Comparison of ENCODE assay signal across 25 cellular contexts in genomic region chr2:158743899-158744298, GRCh38. TPM values are rescaled to one million over a fixed set of nuclear protein-coding genes. Genes with fewer than 3 reads are reported as not detected.
DNase-seq lines count a peak whose midpoint lies in the region; ATAC-seq and TF ChIP-seq lines count a peak whose summit lies in the region.
"Had no signal": no experiment of that assay in that cellular context is flagged by ENCODE, and none has a peak within 500 bp of the region (broad histone marks: within the 10 kb centered on the region; RNA-seq: fewer than 3 reads in every experiment).

No MANE protein-coding gene starts in this region.

- H3K27ac Mint-ChIP-seq in stimulated activated naive CD8-positive, alpha-beta T cell treated with anti-CD3 and anti-CD28 coated beads, Interleukin-15, amount 100 ng/mL, for 72 hours, result peak overlapping the region; percentile 69 to 74
- H3K27ac Mint-ChIP-seq: CD4-positive, alpha-beta T cell; H9 had no signal

- no peak overlapping the region for H3K4me3 ChIP-seq in suprapubic skin
- H3K4me3 ChIP-seq: A549, GM12878 had no signal

- no peak for ATAC-seq in stimulated activated naive CD8-positive, alpha-beta T cell treated with anti-CD3 and anti-CD28 coated beads, Interleukin-15, amount 100 ng/mL, for 72 hours
- no peak for ATAC-seq in stimulated activated naive CD8-positive, alpha-beta T cell treated with anti-CD3 and anti-CD28 coated beads, Interleukin-15, Interleukin-2, amounts not matched to agents 100 U/mL and 50 U/mL, for 24 hours
- ATAC-seq in GM18861 (IDR thresholded peaks at IDR 0.05; ENCODE audit: unreplicated experiment), result no peak
- ATAC-seq: A549, GM12878, PC-3 had no signal

- DNase-seq in stimulated activated naive CD8-positive, alpha-beta T cell treated with anti-CD3 and anti-CD28 coated beads, Interleukin-15, amount 100 ng/mL, for 72 hours, result no peak
- DNase-seq in stimulated activated naive CD8-positive, alpha-beta T cell treated with anti-CD3 and anti-CD28 coated beads, Interleukin-15, Interleukin-2, amounts not matched to agents 100 U/mL and 50 U/mL, for 24 hours, result no peak
- DNase-seq in NOMO-1 treated with dmso at 0.1 percent for 144 hours (lab: John Stamatoyannopoulos, UW; ENCODE audit: unreplicated experiment) (peak; percentile 13), amniotic epithelial cell (ENCODE audit: low read depth) (peak; percentile 29), suprapubic skin (ENCODE audit: low spot score in 2 of 2) (no peak), NCI-H510A treated with DMSO at 0.1 percent for 48 hours (lab: John Stamatoyannopoulos, UW) (no peak)
- no peak for DNase-seq in stimulated activated CD4-positive, alpha-beta T cell treated with anti-CD3 and anti-CD28 coated beads, Interleukin-4, amount 100 ng/mL, for 4 hours
- DNase-seq: CD4-positive, alpha-beta T cell; COR-L47; DND-41; H9; NCI-H1105; NCI-H146; NCI-H2029; NCI-H2227 treated with DMSO at 0.1 percent for 48 hours; NCI-H524; NCI-H82; PC-3; RPMI8226; SHP77 treated with DMSO at 0.1 percent for 48 hours had no signal

- H3K27me3 ChIP-seq in suprapubic skin, result no peaks in the 10 kb centered on the region

- no peak for TF ChIP-seq EP300 in suprapubic skin (IDR thresholded peaks at IDR 0.05)

- H3K4me1 Mint-ChIP-seq in stimulated activated naive CD8-positive, alpha-beta T cell treated with anti-CD3 and anti-CD28 coated beads, Interleukin-15, amount 100 ng/mL, for 72 hours, result peaks cover 18% of the 10 kb centered on the region

- no peaks in the 10 kb centered on the region for H3K9me3 ChIP-seq in suprapubic skin
- H3K9me3 ChIP-seq: A549, SK-N-SH had no signal

- H3K9me3 Mint-ChIP-seq in stimulated activated naive CD8-positive, alpha-beta T cell treated with anti-CD3 and anti-CD28 coated beads, Interleukin-15, amount 100 ng/mL, for 72 hours, result no peaks in the 10 kb centered on the region
- H3K9me3 Mint-ChIP-seq: CD4-positive, alpha-beta T cell; H9 had no signal

- no peak for TF ChIP-seq CTCF in suprapubic skin (IDR thresholded peaks at IDR 0.05)

- H3K36me3 ChIP-seq in suprapubic skin, result no peaks in the 10 kb centered on the region

- TF ChIP-seq POLR2A in suprapubic skin (IDR thresholded peaks at IDR 0.05), result no peak

- H3K4me3 Mint-ChIP-seq in stimulated activated naive CD8-positive, alpha-beta T cell treated with anti-CD3 and anti-CD28 coated beads, Interleukin-15, amount 100 ng/mL, for 72 hours, result no peak overlapping the region
- H3K4me3 Mint-ChIP-seq: CD4-positive, alpha-beta T cell; H9 had no signal

- H3K4me1 ChIP-seq in suprapubic skin, result peaks cover 5% of the 10 kb centered on the region
- H3K4me1 ChIP-seq: A549 had no signal

- H3K27me3 Mint-ChIP-seq in stimulated activated naive CD8-positive, alpha-beta T cell treated with anti-CD3 and anti-CD28 coated beads, Interleukin-15, amount 100 ng/mL, for 72 hours, result peaks cover 44% of the 10 kb centered on the region

- H3K27ac ChIP-seq in suprapubic skin, result peak overlapping the region; percentile 0
- H3K27ac ChIP-seq: A549 had no signal

RNA-seq across cellular contexts. Expression of gene DAPL1, which starts 51.2 kb away (rescaled TPM):
- total RNA-seq in suprapubic skin, result 100 to 1,000 TPM; 158 to 307 (median 277) TPM
- total RNA-seq: CD4-positive, alpha-beta T cell; GM12878; H9; HT1080; PC-3 had no signal

Comparison
In these comparisons a context has a peak if more than half of its experiments do, and no peak if none do; other contexts are left out.
1. DNase-seq: peak in NOMO-1 treated with dmso at 0.1 percent for 144 hours (single experiment) and amniotic epithelial cell (single experiment); none in stimulated activated naive CD8-positive, alpha-beta T cell treated with anti-CD3 and anti-CD28 coated beads, Interleukin-15, amount 100 ng/mL, for 72 hours (0 of 2), stimulated activated naive CD8-positive, alpha-beta T cell treated with anti-CD3 and anti-CD28 coated beads, Interleukin-15, Interleukin-2, amounts not matched to agents 100 U/mL and 50 U/mL, for 24 hours (single experiment), suprapubic skin (0 of 2), stimulated activated CD4-positive, alpha-beta T cell treated with anti-CD3 and anti-CD28 coated beads, Interleukin-4, amount 100 ng/mL, for 4 hours (0 of 2) and NCI-H510A treated with DMSO at 0.1 percent for 48 hours (single experiment).